In genomic region chr16:55248058-55248457, GRCh38 we compare ENCODE assay signal across 19 cellular contexts.
"Had no signal": no experiment of that assay in that cellular context is flagged by ENCODE, and none has a peak within 500 bp of the region (broad histone marks: within the 10 kb centered on the region; RNA-seq: fewer than 3 reads in every experiment).

No MANE protein-coding gene starts in this region.

- H3K36me3 Mint-ChIP-seq: activated CD8-positive, alpha-beta memory T cell treated with anti-CD3 and anti-CD28 coated beads, Interleukin-2, amount 10 ng/mL, durations not matched to agents 7 days and 5 days; mesothelial cell of epicardium; natural killer cell had no signal

- H3K27me3 Mint-ChIP-seq: activated CD8-positive, alpha-beta memory T cell treated with anti-CD3 and anti-CD28 coated beads, Interleukin-2, amount 10 ng/mL, durations not matched to agents 7 days and 5 days had no signal

- DNase-seq: activated CD8-positive, alpha-beta memory T cell treated with anti-CD3 and anti-CD28 coated beads, Interleukin-2, amount 10 ng/mL, durations not matched to agents 7 days and 5 days; activated effector memory CD4-positive, alpha-beta T cell treated with anti-CD3 and anti-CD28 coated beads, Interleukin-2, amount 50 U/mL, for 16 hours; activated naive CD4-positive, alpha-beta T cell treated with anti-CD3 and anti-CD28 coated beads, Interleukin-2, amount 50 U/mL, for 16 hours; activated naive CD8-positive, alpha-beta T cell treated with anti-CD3 and anti-CD28 coated beads, Interleukin-2, amount 50 U/mL, for 24 hours; activated T-cell treated with anti-CD3 and anti-CD28 coated beads for 4 hours; cerebellar nuclear complex; hippocampal formation; left ventricle myocardium inferior; natural killer cell; pancreas; stimulated activated CD4-positive, alpha-beta T cell treated with anti-CD3 and anti-CD28 coated beads, Interleukin-12 subunit alpha, Interleukin-12 subunit beta, amount 100 ng/mL, for 4 hours; stimulated activated CD4-positive, alpha-beta T cell treated with anti-CD3 and anti-CD28 coated beads, Interleukin-4, amount 100 ng/mL, for 4 hours; stimulated activated naive CD8-positive, alpha-beta T cell treated with anti-CD3 and anti-CD28 coated beads, Interleukin-15, Interleukin-2, amounts not matched to agents 100 U/mL and 50 U/mL, for 24 hours; upper lobe of right lung had no signal

- H3K36me3 ChIP-seq: left ventricle myocardium inferior, neutrophil, pancreas, upper lobe of right lung had no signal

- ATAC-seq: activated CD8-positive, alpha-beta memory T cell treated with anti-CD3 and anti-CD28 coated beads, Interleukin-2, amount 10 ng/mL, durations not matched to agents 7 days and 5 days; activated CD8-positive, alpha-beta T cell treated with anti-CD3 and anti-CD28 coated beads for 36 hours; activated naive CD8-positive, alpha-beta T cell treated with anti-CD3 and anti-CD28 coated beads, Interleukin-2, amount 50 U/mL, for 24 hours; natural killer cell; pancreas; stimulated activated naive CD8-positive, alpha-beta T cell treated with anti-CD3 and anti-CD28 coated beads, Interleukin-15, Interleukin-2, amounts not matched to agents 100 U/mL and 50 U/mL, for 24 hours; upper lobe of right lung had no signal

- H3K4me3 Mint-ChIP-seq: activated CD8-positive, alpha-beta memory T cell treated with anti-CD3 and anti-CD28 coated beads, Interleukin-2, amount 10 ng/mL, durations not matched to agents 7 days and 5 days; activated CD8-positive, alpha-beta T cell treated with anti-CD3 and anti-CD28 coated beads for 36 hours; activated naive CD8-positive, alpha-beta T cell treated with anti-CD3 and anti-CD28 coated beads, Interleukin-2, amount 50 U/mL, for 24 hours; mesothelial cell of epicardium; natural killer cell had no signal

- H3K4me1 ChIP-seq: left ventricle myocardium inferior, pancreas, upper lobe of right lung had no signal

- H3K9me3 ChIP-seq: left ventricle myocardium inferior, neutrophil, pancreas, upper lobe of right lung had no signal

- H3K27ac Mint-ChIP-seq: activated CD8-positive, alpha-beta memory T cell treated with anti-CD3 and anti-CD28 coated beads, Interleukin-2, amount 10 ng/mL, durations not matched to agents 7 days and 5 days; activated CD8-positive, alpha-beta T cell treated with anti-CD3 and anti-CD28 coated beads for 36 hours; activated naive CD8-positive, alpha-beta T cell treated with anti-CD3 and anti-CD28 coated beads, Interleukin-2, amount 50 U/mL, for 24 hours; mesothelial cell of epicardium; natural killer cell had no signal

- H3K4me3 ChIP-seq: coronary artery, left ventricle myocardium inferior, pancreas, upper lobe of right lung had no signal

- H3K9me3 Mint-ChIP-seq: activated CD8-positive, alpha-beta T cell treated with anti-CD3 and anti-CD28 coated beads for 36 hours; activated naive CD8-positive, alpha-beta T cell treated with anti-CD3 and anti-CD28 coated beads, Interleukin-2, amount 50 U/mL, for 24 hours; natural killer cell had no signal

- H3K4me1 Mint-ChIP-seq: activated CD8-positive, alpha-beta memory T cell treated with anti-CD3 and anti-CD28 coated beads, Interleukin-2, amount 10 ng/mL, durations not matched to agents 7 days and 5 days; activated naive CD8-positive, alpha-beta T cell treated with anti-CD3 and anti-CD28 coated beads, Interleukin-2, amount 50 U/mL, for 24 hours; natural killer cell had no signal

- H3K27ac ChIP-seq: coronary artery, epithelial cell of prostate, left ventricle myocardium inferior, neutrophil, pancreas, upper lobe of right lung had no signal

- H3K27me3 ChIP-seq: pancreas, upper lobe of right lung had no signal
